ENCODE assay signal across 24 cellular contexts in the genomic region with DNA sequence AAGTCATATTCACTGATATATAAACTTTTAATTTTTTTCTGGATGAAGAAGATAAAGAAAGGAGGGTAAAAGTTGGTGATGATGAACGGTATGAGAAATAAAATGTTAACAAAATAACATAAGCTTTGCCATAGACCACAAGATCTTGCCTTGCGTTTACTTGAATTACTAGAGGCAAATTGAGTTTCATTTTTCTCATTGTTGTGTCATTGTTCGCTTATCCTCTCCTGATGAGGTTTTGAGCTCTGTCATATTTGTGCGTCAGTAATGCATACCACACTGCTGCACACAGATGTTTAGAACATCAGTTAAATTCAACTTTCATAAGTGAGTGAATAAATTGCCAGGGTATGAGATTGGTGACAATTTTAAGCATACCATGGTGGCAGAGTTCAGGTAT.
"Had no signal": no experiment of that assay in that cellular context is flagged by ENCODE, and none has a peak within 500 bp of the region (broad histone marks: within the 10 kb centered on the region; RNA-seq: fewer than 3 reads in every experiment).

No MANE protein-coding gene starts in this region.

- H3K79me2 ChIP-seq: parathyroid adenoma had no signal

- H3K9me3 ChIP-seq: ovary, psoas muscle, right lobe of liver, sigmoid colon, thoracic aorta, thyroid gland, tibial nerve, upper lobe of left lung, vagina had no signal

- H3K36me3 ChIP-seq: neural progenitor cell, ovary, right lobe of liver, sigmoid colon, stomach, thoracic aorta, thyroid gland, tibial nerve, upper lobe of left lung, vagina had no signal

- H3K4me1 ChIP-seq: neural progenitor cell, parathyroid adenoma, psoas muscle, right lobe of liver, sigmoid colon, stomach, thyroid gland, tibial nerve, upper lobe of left lung, vagina had no signal

- DNase-seq: natural killer cell; occipital lobe; ovary; posterior cingulate gyrus; psoas muscle; right cardiac atrium; right lobe of liver; sigmoid colon; small intestine; stimulated activated CD4-positive, alpha-beta T cell treated with anti-CD3 and anti-CD28 coated beads, Interleukin-15, amount 100 ng/mL, for 24 hours; stimulated activated CD4-positive, alpha-beta T cell treated with anti-CD3 and anti-CD28 coated beads, Interleukin-2, amount 100 ng/mL, for 24 hours; stimulated activated CD4-positive, alpha-beta T cell treated with anti-CD3 and anti-CD28 coated beads, Interleukin-2, amount 100 ng/mL, for 48 hours; stimulated activated CD4-positive, alpha-beta T cell treated with anti-CD3 and anti-CD28 coated beads, Interleukin-4, amount 100 ng/mL, for 24 hours; stimulated activated naive B cell treated with anti-CD40 and anti-IgM and Interleukin-4, amounts not matched to agents 10 μg/mL and 1 μg/mL and 100 μg/mL, for 72 hours; stimulated activated naive CD4-positive, alpha-beta T cell treated with Interleukin-2 at 50 U/mL for 16 hours; stomach; thyroid gland; upper lobe of left lung had no signal

- H3K9ac ChIP-seq: neural progenitor cell, parathyroid adenoma had no signal

- H3K4me3 ChIP-seq: neural progenitor cell, ovary, psoas muscle, right lobe of liver, sigmoid colon, stomach, thoracic aorta, thyroid gland, tibial nerve, upper lobe of left lung, vagina had no signal

- H3K27me3 ChIP-seq: neural progenitor cell, ovary, right lobe of liver, sigmoid colon, stomach, thyroid gland, tibial nerve, upper lobe of left lung, vagina had no signal

- ATAC-seq: natural killer cell; psoas muscle; right cardiac atrium; right lobe of liver; stimulated activated effector memory CD8-positive, alpha-beta T cell treated with anti-CD3 and anti-CD28 coated beads, Interleukin-12 subunit alpha, Interleukin-12 subunit beta, amount 100 ng/mL, for 72 hours; stimulated activated naive B cell treated with anti-CD40 and anti-IgM and Interleukin-4, amounts not matched to agents 10 μg/mL and 1 μg/mL and 100 μg/mL, for 72 hours had no signal

- H3K4me2 ChIP-seq: neural progenitor cell had no signal

- H2AFZ ChIP-seq: neural progenitor cell, parathyroid adenoma had no signal

- H3K27ac ChIP-seq: neural progenitor cell, ovary, parathyroid adenoma, psoas muscle, right lobe of liver, sigmoid colon, stomach, thoracic aorta, thyroid gland, tibial nerve, upper lobe of left lung, vagina had no signal
